Comparison of ENCODE assay signal across 13 cellular contexts in the genomic region with DNA sequence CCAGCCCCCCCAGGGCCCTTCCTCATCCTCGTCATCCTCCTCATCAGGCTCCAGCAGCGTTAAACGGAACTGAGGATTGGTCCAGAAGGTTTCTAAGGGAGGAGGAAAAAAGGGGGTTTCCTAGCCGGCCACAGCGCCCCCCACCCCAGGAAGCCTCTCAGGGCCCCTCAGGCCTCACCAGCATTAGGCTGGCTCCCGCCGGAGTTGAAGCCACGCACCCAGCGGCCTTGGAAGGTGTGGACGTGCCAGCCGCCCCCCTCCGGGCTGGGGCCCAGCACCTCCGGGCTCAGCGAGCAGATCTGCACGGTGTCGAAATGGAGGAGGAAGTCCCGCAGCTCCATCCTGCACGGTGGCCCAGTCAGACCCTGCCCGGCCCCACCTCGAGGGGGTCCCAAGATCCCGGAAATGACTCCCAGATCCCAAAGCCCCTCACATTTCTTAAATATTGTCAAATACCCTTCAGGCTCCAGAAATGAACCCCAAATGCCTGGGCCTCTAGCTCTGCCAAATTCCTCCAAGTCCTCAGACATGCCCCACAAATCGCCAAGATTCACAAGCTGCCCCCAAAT. TPM values are rescaled to one million over a fixed set of nuclear protein-coding genes. Genes with fewer than 3 reads are reported as not detected.
DNase-seq lines count a peak whose midpoint lies in the region; ATAC-seq and TF ChIP-seq lines count a peak whose summit lies in the region.
"Had no signal": no experiment of that assay in that cellular context is flagged by ENCODE, and none has a peak within 500 bp of the region (broad histone marks: within the 10 kb centered on the region; RNA-seq: fewer than 3 reads in every experiment).

No MANE protein-coding gene starts in this region.

- in situ Hi-C loops in GM23248 (cut with MboI): no loop called here

- H2AFZ ChIP-seq in GM23248: no peak overlapping the region

- H3K36me3 Mint-ChIP-seq in CD8-positive, alpha-beta T cell: no peaks in the 10 kb centered on the region
- H3K36me3 Mint-ChIP-seq in activated CD4-positive, alpha-beta memory T cell treated with anti-CD3 and anti-CD28 coated beads for 36 hours: no peaks in the 10 kb centered on the region

- no peak overlapping the region for H3K27ac Mint-ChIP-seq in CD8-positive, alpha-beta T cell
- no peak overlapping the region for H3K27ac Mint-ChIP-seq in activated CD4-positive, alpha-beta memory T cell treated with anti-CD3 and anti-CD28 coated beads for 36 hours

- H3K9me2 ChIP-seq in GM23248 (ENCODE audit: insufficient read depth): no peaks in the 10 kb centered on the region

- H3K4me1 ChIP-seq in CD8-positive, alpha-beta T cell (ENCODE audit: insufficient read depth, low read length): peaks cover 45% of the 10 kb centered on the region
- peaks cover 31% of the 10 kb centered on the region for H3K4me1 ChIP-seq in lower lobe of right lung
- H3K4me1 ChIP-seq in GM23248 (ENCODE audit: insufficient read depth): no peaks in the 10 kb centered on the region

- no peaks in the 10 kb centered on the region for H3K27me3 Mint-ChIP-seq in CD8-positive, alpha-beta T cell (ENCODE audit: low read depth)
- H3K27me3 Mint-ChIP-seq in activated CD4-positive, alpha-beta memory T cell treated with anti-CD3 and anti-CD28 coated beads for 36 hours: no peaks in the 10 kb centered on the region

- no peaks in the 10 kb centered on the region for H3K27me3 ChIP-seq in CD8-positive, alpha-beta T cell (ENCODE audit: insufficient read depth, low read length)
- H3K27me3 ChIP-seq in lower lobe of right lung (ENCODE audit: low read depth): no peaks in the 10 kb centered on the region
- H3K27me3 ChIP-seq in GM23248 (replicated peaks; ENCODE audit: insufficient read depth): no peaks in the 10 kb centered on the region
- H3K27me3 ChIP-seq: transverse colon had no signal

- POLR2A ChIA-PET in CD8-positive, alpha-beta T cell (lab: Charles Lee): no interaction called here
- POLR2A ChIA-PET in activated CD4-positive, alpha-beta memory T cell treated with anti-CD3 and anti-CD28 coated beads for 36 hours (lab: Charles Lee): no interaction called here

- H3K4me1 Mint-ChIP-seq in CD8-positive, alpha-beta T cell (ENCODE audit: low read depth): peaks cover 38% of the 10 kb centered on the region
- peaks cover 38% of the 10 kb centered on the region for H3K4me1 Mint-ChIP-seq in activated CD4-positive, alpha-beta memory T cell treated with anti-CD3 and anti-CD28 coated beads for 36 hours (ENCODE audit: low read depth)

- no peak for DNase-seq in CD8-positive, alpha-beta T cell
- no peak for DNase-seq in activated CD4-positive, alpha-beta memory T cell treated with anti-CD3 and anti-CD28 coated beads for 36 hours
- DNase-seq in lower lobe of right lung (peak; percentile 51), kidney tubule cell (ENCODE audit: low spot score) (no peak), NCI-H2196 (lab: John Stamatoyannopoulos, UW; ENCODE audit: unreplicated experiment) (no peak), caudate nucleus (lab: John Stamatoyannopoulos, UW) (no peak), GM23248 (no peak)
- DNase-seq: foreskin melanocyte, NCI-H1048 had no signal

- no peaks in the 10 kb centered on the region for H3K36me3 ChIP-seq in CD8-positive, alpha-beta T cell (ENCODE audit: insufficient read depth, low read length)
- H3K36me3 ChIP-seq in lower lobe of right lung: no peaks in the 10 kb centered on the region
- H3K36me3 ChIP-seq in GM23248 (ENCODE audit: low read depth): no peaks in the 10 kb centered on the region
- H3K36me3 ChIP-seq: transverse colon had no signal

- no peak for TF ChIP-seq CTCF in 22Rv1 (IDR thresholded peaks at IDR 0.05)
- no peak for TF ChIP-seq CTCF in CD8-positive, alpha-beta T cell (IDR thresholded peaks at IDR 0.05)
- no peak for TF ChIP-seq CTCF in lower lobe of right lung (IDR thresholded peaks at IDR 0.05)

- no peaks in the 10 kb centered on the region for H3K79me2 ChIP-seq in GM23248 (ENCODE audit: insufficient read depth)

- no peaks in the 10 kb centered on the region for H3K9me3 Mint-ChIP-seq in CD8-positive, alpha-beta T cell
- no peaks in the 10 kb centered on the region for H3K9me3 Mint-ChIP-seq in activated CD4-positive, alpha-beta memory T cell treated with anti-CD3 and anti-CD28 coated beads for 36 hours

- H4K20me1 ChIP-seq in GM23248 (ENCODE audit: insufficient read depth): no peaks in the 10 kb centered on the region

- intact Hi-C loops in CD8-positive, alpha-beta T cell (cut with DNase I, micrococcal nuclease): loop anchor here in 1 of 2 experiments (5.0 kb wide), 1 partner anchor 90 kb away; the partner anchor contains the start of gene ACTN4
- intact Hi-C loops in activated CD4-positive, alpha-beta memory T cell treated with anti-CD3 and anti-CD28 coated beads for 36 hours (cut with micrococcal nuclease): loop anchor here (5.0 kb wide), 1 partner anchor 95 kb away; the partner anchor contains the start of gene ECH1
- intact Hi-C loops in lower lobe of right lung (cut with DNase I): no loop called here

- peak overlapping the region; percentile 63 for H3K4me3 Mint-ChIP-seq in CD8-positive, alpha-beta T cell
- peak overlapping the region; percentile 40 for H3K4me3 Mint-ChIP-seq in activated CD4-positive, alpha-beta memory T cell treated with anti-CD3 and anti-CD28 coated beads for 36 hours

- CTCF ChIA-PET in CD8-positive, alpha-beta T cell (lab: Charles Lee): interaction anchor here (2.1 kb wide), 1 partner anchor 32 kb away, joined by 7 read pairs; no protein-coding TSS in a partner anchor
- CTCF ChIA-PET in activated CD4-positive, alpha-beta memory T cell treated with anti-CD3 and anti-CD28 coated beads for 36 hours (lab: Charles Lee): no interaction called here

- H3K27ac ChIP-seq in 22Rv1: peak overlapping the region; percentile 75; the same call in 1 of the 2 replicates
- no peak overlapping the region for H3K27ac ChIP-seq in CD8-positive, alpha-beta T cell (ENCODE audit: low read depth, low read length)
- H3K27ac ChIP-seq in lower lobe of right lung: no peak overlapping the region
- no peak overlapping the region for H3K27ac ChIP-seq in caudate nucleus (ENCODE audit: low read depth, low read length)
- H3K27ac ChIP-seq in GM23248: no peak overlapping the region

- H3K4me2 ChIP-seq in GM23248 (ENCODE audit: unreplicated experiment): no peak overlapping the region

- no peak overlapping the region for H3K9ac ChIP-seq in GM23248

- peaks cover 23% of the 10 kb centered on the region for H3F3A ChIP-seq in GM23248 (ENCODE audit: insufficient read depth)

- no peak overlapping the region for H3K4me3 ChIP-seq in CD8-positive, alpha-beta T cell (ENCODE audit: low read depth, low read length)
- peak overlapping the region; percentile 21 for H3K4me3 ChIP-seq in lower lobe of right lung
- no peak overlapping the region for H3K4me3 ChIP-seq in GM23248

- WGBS in GM23248 (ENCODE audit: low coverage in 1 of 2, low lambda C conversion rate in 2 of 2, missing lambda C conversion rate in 2 of 2), 2 experiments: 46 to 55% methylated on average over 22 of the region's 22 CpGs

- no peaks in the 10 kb centered on the region for H3K9me3 ChIP-seq in CD8-positive, alpha-beta T cell (ENCODE audit: low read length)
- H3K9me3 ChIP-seq in lower lobe of right lung: no peaks in the 10 kb centered on the region
- no peaks in the 10 kb centered on the region for H3K9me3 ChIP-seq in GM23248 (ENCODE audit: low read depth)
- H3K9me3 ChIP-seq: transverse colon had no signal

- ATAC-seq in CD8-positive, alpha-beta T cell: no peak
- ATAC-seq in lower lobe of right lung: peak in 1 of 2 donors; percentile 15

RNA-seq across cellular contexts. Expression of gene CAPN12, which starts 6.9 kb away (rescaled TPM):
- 1 to 10 TPM; 2.7 to 3.2 TPM for total RNA-seq in CD8-positive, alpha-beta T cell
- 1 to 10 TPM; 7.1 to 9.0 TPM for total RNA-seq in activated CD4-positive, alpha-beta memory T cell treated with anti-CD3 and anti-CD28 coated beads for 36 hours
- 18.2 TPM for total RNA-seq in lower lobe of right lung
- 0.11 and 0.89 TPM in 2 replicates for total RNA-seq in GM23248 (2014; rRNA removed; shearing (Covaris generic))
- polyA plus RNA-seq in GM23248 (2016; fragmentation: Nextera tagmentation; extraction: Ambion mirVana): 0.21 and 0.30 TPM in 2 replicates

RNA-seq across cellular contexts. Expression of gene LGALS7, which starts 35.9 kb away (rescaled TPM):
- not detected for total RNA-seq in CD8-positive, alpha-beta T cell
- not detected for total RNA-seq in activated CD4-positive, alpha-beta memory T cell treated with anti-CD3 and anti-CD28 coated beads for 36 hours
- not detected for total RNA-seq in lower lobe of right lung
- not detected in 2 replicates for total RNA-seq in GM23248 (2014; rRNA removed; shearing (Covaris generic))
- not detected in 2 replicates for polyA plus RNA-seq in GM23248 (2016; fragmentation: Nextera tagmentation; extraction: Ambion mirVana)
- total RNA-seq: left lobe of liver, pulmonary artery endothelial cell, transverse colon had no signal

RNA-seq across cellular contexts. Expression of gene LGALS7B, which starts 51.6 kb away (rescaled TPM):
- not detected for total RNA-seq in CD8-positive, alpha-beta T cell
- total RNA-seq in activated CD4-positive, alpha-beta memory T cell treated with anti-CD3 and anti-CD28 coated beads for 36 hours: not detected
- not detected for total RNA-seq in lower lobe of right lung
- not detected in 2 replicates for total RNA-seq in GM23248 (2014; rRNA removed; shearing (Covaris generic))
- polyA plus RNA-seq in GM23248 (2016; fragmentation: Nextera tagmentation; extraction: Ambion mirVana): not detected in 2 replicates
- total RNA-seq: left lobe of liver, pulmonary artery endothelial cell, transverse colon had no signal
